ENCODE assay signal across 8 cellular contexts in genomic region chr10:104406715-104407517, GRCh38. TPM values are rescaled to one million over a fixed set of nuclear protein-coding genes. Genes with fewer than 3 reads are reported as not detected.
DNase-seq lines count a peak whose midpoint lies in the region; ATAC-seq, FAIRE-seq and TF ChIP-seq lines count a peak whose summit lies in the region.
"Had no signal": no experiment of that assay in that cellular context is flagged by ENCODE, and none has a peak within 500 bp of the region (broad histone marks: within the 10 kb centered on the region; RNA-seq: fewer than 3 reads in every experiment).

No MANE protein-coding gene starts in this region.

- H3K79me1 ChIP-seq in mesenchymal stem cell (replicated peaks; ENCODE audit: low read length, poor library complexity, severe bottlenecking): no peaks in the 10 kb centered on the region

- H2BK5ac ChIP-seq in mesenchymal stem cell (ENCODE audit: low read depth, low read length, poor library complexity, severe bottlenecking): no peak overlapping the region

- RAD21 ChIA-PET in GM12878 (lab: Charles Lee; ENCODE audit: unreplicated experiment): interaction anchor here (1.0 to 1.3 kb wide), 2 partner anchors 50 to 1284 kb away, joined by 3 read pairs; no protein-coding TSS in a partner anchor

- 20% methylated on average over 7 of the region's 7 CpGs for WGBS in GM12878 (ENCODE audit: insufficient coverage, insufficient replicate concordance, low lambda C conversion rate, missing lambda C conversion rate)
- 80% methylated on average over 6 of the region's 7 CpGs for WGBS in mesenchymal stem cell

- no peak overlapping the region for H3K4me2 ChIP-seq in Karpas-422 (ENCODE audit: low read depth, low read length, poor library complexity, severe bottlenecking)
- no peak overlapping the region for H3K4me2 ChIP-seq in GM12878 (ENCODE audit: control insufficient read depth, insufficient read depth)
- no peak overlapping the region for H3K4me2 ChIP-seq in mesenchymal stem cell (ENCODE audit: low read length, poor library complexity, severe bottlenecking)

- H3K18ac ChIP-seq in mesenchymal stem cell (ENCODE audit: low read depth in 1 of 2, low read length in 2 of 2): no peak overlapping the region

- H3K36me3 ChIP-seq in Karpas-422 (ENCODE audit: insufficient read depth, low read length): no peaks in the 10 kb centered on the region
- H3K36me3 ChIP-seq in GM12878 (ENCODE audit: control insufficient read depth in 2 of 2, insufficient read depth in 2 of 2, low read length in 1 of 2): no peaks in the 10 kb centered on the region
- no peaks in the 10 kb centered on the region for H3K36me3 ChIP-seq in mesenchymal stem cell (ENCODE audit: control insufficient read depth in 1 of 2, insufficient read depth in 2 of 2, low read depth in 1 of 2, low read length in 2 of 2)

- ATAC-seq in GM12878 (peak; percentile 46; the same call in 2 of the 3 replicates), GM21723 (IDR thresholded peaks at IDR 0.05; ENCODE audit: unreplicated experiment) (no peak)

- no peak overlapping the region for H3K14ac ChIP-seq in mesenchymal stem cell (ENCODE audit: low read length in 2 of 2)

- SMC1A ChIA-PET in GM12878 (lab: Charles Lee; ENCODE audit: uncharacterized antibody, unreplicated experiment): no interaction called here

- H2AK5ac ChIP-seq in mesenchymal stem cell (ENCODE audit: low read length, severe bottlenecking): no peak overlapping the region

- H3K27me3 ChIP-seq in Karpas-422 (ENCODE audit: low read length) (no peaks in the 10 kb centered on the region), GM12878 (replicated peaks in 1 of 2; ENCODE audit: control insufficient read depth in 2 of 2, insufficient read depth in 2 of 2, low read length in 1 of 2) (no peaks in the 10 kb centered on the region; a peak in 1 of 4 replicates), mesenchymal stem cell (ENCODE audit: control insufficient read depth in 1 of 2, insufficient read depth in 1 of 2, low read length in 2 of 2) (no peaks in the 10 kb centered on the region)

- no peak overlapping the region for H2BK12ac ChIP-seq in mesenchymal stem cell (ENCODE audit: low read length in 2 of 2)

- H3K27ac ChIP-seq in Karpas-422 (ENCODE audit: low read length) (no peak overlapping the region), GM12878 (ENCODE audit: control insufficient read depth, insufficient read depth) (no peak overlapping the region), mesenchymal stem cell (ENCODE audit: low read length, poor library complexity, severe bottlenecking) (no peak overlapping the region)

- H3K79me2 ChIP-seq in Karpas-422 (ENCODE audit: low read length): no peaks in the 10 kb centered on the region
- no peaks in the 10 kb centered on the region for H3K79me2 ChIP-seq in GM12878 (ENCODE audit: control insufficient read depth, insufficient read depth, low read length)

- no peak overlapping the region for H2BK15ac ChIP-seq in mesenchymal stem cell (ENCODE audit: low read depth, poor library complexity, severe bottlenecking)

- H3K9me3 ChIP-seq in Karpas-422 (ENCODE audit: low read length) (no peaks in the 10 kb centered on the region), GM12878 (replicated peaks; ENCODE audit: control insufficient read depth, insufficient read depth, low read length) (no peaks in the 10 kb centered on the region), mesenchymal stem cell (ENCODE audit: control insufficient read depth, low read length) (no peaks in the 10 kb centered on the region)

- H4K91ac ChIP-seq in mesenchymal stem cell (ENCODE audit: low read length): no peak overlapping the region

- CTCF ChIA-PET in GM12878 (lab: Yijun Ruan, JAX): interaction anchor here (0.6 to 2.7 kb wide), 2 partner anchors 207 to 381 kb away, joined by 3 to 12 read pairs; no protein-coding TSS in a partner anchor

- no peak overlapping the region for H3K23ac ChIP-seq in mesenchymal stem cell (ENCODE audit: low read length in 2 of 2)

- in situ Hi-C loops in GM12878 (cut with MboI): no loop called here

- H3K4ac ChIP-seq in mesenchymal stem cell (ENCODE audit: low read depth in 1 of 2, low read length in 2 of 2): no peak overlapping the region

- no peak overlapping the region for H3K9ac ChIP-seq in Karpas-422 (ENCODE audit: low read length)
- H3K9ac ChIP-seq in GM12878 (ENCODE audit: control insufficient read depth, insufficient read depth, low read length): no peak overlapping the region
- H3K9ac ChIP-seq in mesenchymal stem cell (ENCODE audit: low read length): no peak overlapping the region

- POLR2A ChIA-PET in GM12878 (lab: Charles Lee): interaction anchor here (0.6 kb wide), 1 partner anchor 1301 kb away, joined by 5 read pairs; no protein-coding TSS in a partner anchor

- intact Hi-C loops in GM12878 (cut with micrococcal nuclease; ENCODE audit: unreplicated experiment): loop anchor here (2.0 to 10.0 kb wide), 2 partner anchors 178 to 208 kb away; no protein-coding TSS in a partner anchor

- FAIRE-seq in GM12878 (lab: Jason Lieb, UNC): peak; percentile 72
- FAIRE-seq: TTC549 had no signal

- BruUV-seq in GM12878 (replicated peaks; lab: Mats Ljungman, UMichigan): no TSS peak

- TF ChIP-seq CTCF in GM12864 (IDR thresholded peaks at IDR 0.05; ENCODE audit: low read depth, low read length, missing control alignments) (peak; percentile 50), GM12878 (IDR thresholded peaks at IDR 0.05 in 2 of 3, conservative IDR thresholded peaks at IDR 0.05 in 1 of 3; ENCODE audit: control insufficient read depth in 2 of 3, extremely low read depth in 1 of 3, insufficient read depth in 1 of 3, low read depth in 3 of 3, low read length in 3 of 3) (peak; percentile 27 to 53 (median 41); a peak in 5 of 6 replicates)

- H3K9me2 ChIP-seq in Karpas-422 (replicated peaks; ENCODE audit: insufficient read depth, low read length): no peaks in the 10 kb centered on the region

- DNase-seq in GM12864 (ENCODE audit: low read depth) (no peak), Karpas-422 (peak; percentile 68), GM12878 (ENCODE audit: low read depth, low spot score) (no peak), mesenchymal stem cell (peak; percentile 2)
- no peak for DNase-seq in activated effector memory CD4-positive, alpha-beta T cell treated with anti-CD3 and anti-CD28 coated beads, Interleukin-2, amount 50 U/mL, for 16 hours
- DNase-seq in activated CD4-positive, alpha-beta T cell treated with anti-CD3 and anti-CD28 coated beads, Interleukin-2, amount 50 U/mL, for 1 hour: no peak

- no peak overlapping the region for H2BK120ac ChIP-seq in mesenchymal stem cell (ENCODE audit: low read depth, low read length)

- TF ChIP-seq POLR2A in GM12878 (IDR thresholded peaks at IDR 0.05; ENCODE audit: low read depth, low read length): no peak

- peak; percentile 72 for TF ChIP-seq RAD21 in GM12878 (IDR thresholded peaks at IDR 0.05; ENCODE audit: insufficient read depth, low read depth, low read length)

- no peak overlapping the region for H3K4me3 ChIP-seq in GM12864 (ENCODE audit: low read depth, low read length)
- H3K4me3 ChIP-seq in Karpas-422 (ENCODE audit: low read length): no peak overlapping the region
- H3K4me3 ChIP-seq in GM12878: no peak overlapping the region
- no peak overlapping the region for H3K4me3 ChIP-seq in mesenchymal stem cell (ENCODE audit: insufficient read depth in 1 of 2, low read depth in 1 of 2, low read length in 2 of 2)

- no peak overlapping the region for H4K8ac ChIP-seq in mesenchymal stem cell (ENCODE audit: low read length)

- no peak overlapping the region for H2AFZ ChIP-seq in Karpas-422 (ENCODE audit: low read length)
- no peak overlapping the region for H2AFZ ChIP-seq in GM12878 (ENCODE audit: control insufficient read depth, low read depth, low read length)
- H2AFZ ChIP-seq in mesenchymal stem cell (ENCODE audit: low read depth, low read length): no peak overlapping the region

- no peaks in the 10 kb centered on the region for H4K20me1 ChIP-seq in Karpas-422 (ENCODE audit: insufficient read depth, low read depth, low read length)
- no peaks in the 10 kb centered on the region for H4K20me1 ChIP-seq in GM12878 (ENCODE audit: control insufficient read depth, insufficient read depth)

- H3K4me1 ChIP-seq in Karpas-422 (ENCODE audit: low read length) (no peaks in the 10 kb centered on the region), GM12878 (ENCODE audit: control insufficient read depth, insufficient read depth, low read length) (no peaks in the 10 kb centered on the region), mesenchymal stem cell (ENCODE audit: control insufficient read depth, insufficient read depth, low read depth, low read length) (no peaks in the 10 kb centered on the region)

- no peak for TF ChIP-seq EP300 in GM12878 (IDR thresholded peaks at IDR 0.05; ENCODE audit: borderline replicate concordance in 1 of 2, control insufficient read depth in 1 of 2, low read depth in 2 of 2, low read length in 2 of 2)

TF ChIP-seq in GM12878, 131 proteins besides CTCF, POLR2A, EP300 and RAD21:
- TF ChIP-seq BACH1 (IDR thresholded peaks at IDR 0.05; ENCODE audit: borderline replicate concordance) (no peak), SMC3 (IDR thresholded peaks at IDR 0.05; ENCODE audit: borderline replicate concordance, low read length) (peak; percentile 55; the same call in 1 of the 2 replicates)

RNA-seq across cellular contexts. Expression of gene CFAP58, which starts 53.3 kb away (rescaled TPM):
- total RNA-seq in Karpas-422 (2014; rRNA removed; shearing (Covaris generic); ENCODE audit: low replicate concordance): 0.26 and 1.4 TPM in 2 replicates
- total RNA-seq in GM12878 (2013; cell fraction: nucleolus; rRNA removed): 1.1 and 2.5 TPM in 2 replicates
- total RNA-seq in GM12878 (2014; rRNA removed): 0.27 and 0.28 TPM in 2 replicates
- total RNA-seq in GM12878 (2014; rRNA removed; fragmentation: Illumina TruSeq; extraction: Trizol): 0.22 and 0.37 TPM in 2 replicates
- total RNA-seq in GM12878 (2021): 0.19 and 0.26 TPM in 2 replicates
- polyA plus RNA-seq in GM12878 (2011; ENCODE audit: low read depth): 0.09 TPM
- polyA plus RNA-seq in GM12878 (2011; rRNA removed): 0.19 and 0.39 TPM in 2 replicates
- 0.12 and 0.13 TPM in 2 replicates for polyA plus RNA-seq in GM12878 (2011; cell fraction: cytosol; rRNA removed)
- 0.19 and 0.48 TPM in 2 replicates for polyA plus RNA-seq in GM12878 (2011; cell fraction: nucleus; rRNA removed)
- 0.15 and 0.28 TPM in 2 replicates for polyA plus RNA-seq in GM12878 (2012)
- 0.35 and 1.1 TPM in 2 replicates for polyA plus RNA-seq in GM12878 (2014; fragmentation: Illumina TruSeq; extraction: Trizol)
- under 1 TPM; 0.03 to 0.11 TPM for polyA plus RNA-seq in GM12878 (2014; fragmentation: Nextera tagmentation; extraction: Ambion mirVana)
- 0.13 and 0.23 TPM in 2 replicates for polyA plus RNA-seq in GM12878 (2014; rRNA removed)
- polyA plus RNA-seq in GM12878 (2016; fragmentation: Nextera tagmentation; extraction: Ambion mirVana): under 1 TPM; 0.04 to 0.24 TPM
- polyA minus RNA-seq in GM12878 (2011; rRNA and poly(A)+ RNA removed): 0.10 and 0.15 TPM in 2 replicates
- not detected in 2 replicates for polyA minus RNA-seq in GM12878 (2011; cell fraction: cytosol; rRNA and poly(A)+ RNA removed)
- polyA minus RNA-seq in GM12878 (2011; cell fraction: nucleus; rRNA and poly(A)+ RNA removed): 0.12 TPM in 1 of 2 replicates, not detected in the other
- polyA plus RNA-seq in mesenchymal stem cell (2013, experiment 1 of 2): 0.12 TPM
- 0.11 TPM for polyA plus RNA-seq in mesenchymal stem cell (2013, experiment 2 of 2)

Comparison
In these comparisons a context has a peak if more than half of its experiments do, and no peak if none do; other contexts are left out.
1. DNase-seq: peak in Karpas-422 (single experiment) and mesenchymal stem cell (single experiment); none in GM12864 (single experiment), GM12878 (single experiment), activated effector memory CD4-positive, alpha-beta T cell treated with anti-CD3 and anti-CD28 coated beads, Interleukin-2, amount 50 U/mL, for 16 hours (single experiment) and activated CD4-positive, alpha-beta T cell treated with anti-CD3 and anti-CD28 coated beads, Interleukin-2, amount 50 U/mL, for 1 hour (single experiment).